In genomic region chr18:6107794-6108193, GRCh38 we compare ENCODE assay signal across 18 cellular contexts.
DNase-seq lines count a peak whose midpoint lies in the region; ATAC-seq, FAIRE-seq and TF ChIP-seq lines count a peak whose summit lies in the region.
"Had no signal": no experiment of that assay in that cellular context is flagged by ENCODE, and none has a peak within 500 bp of the region (broad histone marks: within the 10 kb centered on the region; RNA-seq: fewer than 3 reads in every experiment).

No MANE protein-coding gene starts in this region.

- H3K4me1 Mint-ChIP-seq in activated CD4-positive, alpha-beta T cell treated with anti-CD3 and anti-CD28 coated beads, Interleukin-2, amount 10 ng/mL, durations not matched to agents 24 days and 14 days: no peaks in the 10 kb centered on the region

- TF ChIP-seq CTCF in liver (IDR thresholded peaks at IDR 0.05; ENCODE audit: low read depth, low read length, missing input control) (no peak), HepG2 (CRISPR knock-in tag; IDR thresholded peaks at IDR 0.05) (no peak), lower lobe of right lung (IDR thresholded peaks at IDR 0.05) (no peak), right atrium auricular region (IDR thresholded peaks at IDR 0.05) (no peak)

- no peaks in the 10 kb centered on the region for H3K9me3 Mint-ChIP-seq in activated CD4-positive, alpha-beta T cell treated with anti-CD3 and anti-CD28 coated beads, Interleukin-2, amount 10 ng/mL, durations not matched to agents 24 days and 14 days
- H3K9me3 Mint-ChIP-seq: CD4-positive, alpha-beta T cell; H9 had no signal

- TF ChIP-seq EP300 in HepG2 (IDR thresholded peaks at IDR 0.05; ENCODE audit: low read depth in 2 of 2, low read length in 2 of 2): no peak
- no peak for TF ChIP-seq EP300 in HepG2 (CRISPR knock-in tag; IDR thresholded peaks at IDR 0.05; ENCODE audit: borderline replicate concordance)

- no peaks in the 10 kb centered on the region for H3K79me2 ChIP-seq in HepG2 (ENCODE audit: insufficient read depth, low read length)

- DNase-seq in HepG2 (ENCODE audit: low spot score) (no peak), NCI-H345 (lab: John Stamatoyannopoulos, UW) (peak; percentile 72), lower lobe of right lung (peak; percentile 56), right atrium auricular region (ENCODE audit: low spot score) (no peak), LoVo (ENCODE audit: low spot score) (no peak), 8988T (no peak)
- DNase-seq in activated CD4-positive, alpha-beta T cell treated with anti-CD3 and anti-CD28 coated beads, Interleukin-2, amount 10 ng/mL, durations not matched to agents 24 days and 14 days: no peak
- DNase-seq: CD4-positive, alpha-beta T cell; GDM1; H9; NCI-H1694 treated with DMSO at 0.1 percent for 48 hours; NCI-H524; PC-9; SJCRH30 had no signal

- in situ Hi-C loops in HepG2 (cut with HindIII; ENCODE audit: extremely low pct_ligation_motif_present, low pct_unique_long_range_greater_than_20kb): no loop called here

- intact Hi-C loops in HepG2 (cut with micrococcal nuclease; ENCODE audit: unreplicated experiment): no loop called here
- intact Hi-C loops in lower lobe of right lung (cut with DNase I): no loop called here
- intact Hi-C loops in activated CD4-positive, alpha-beta T cell treated with anti-CD3 and anti-CD28 coated beads, Interleukin-2, amount 10 ng/mL, durations not matched to agents 24 days and 14 days (cut with micrococcal nuclease): no loop called here

- H3K27me3 ChIP-seq in liver (ENCODE audit: control insufficient read depth in 4 of 4, insufficient read depth in 4 of 4, low read length in 3 of 4) (no peaks in the 10 kb centered on the region), HepG2 (ENCODE audit: control insufficient read depth in 1 of 2, insufficient read depth in 2 of 2, low read length in 2 of 2) (no peaks in the 10 kb centered on the region), lower lobe of right lung (ENCODE audit: low read depth) (no peaks in the 10 kb centered on the region), right atrium auricular region (no peaks in the 10 kb centered on the region)
- H3K27me3 ChIP-seq: SJCRH30 had no signal

- H3K27me3 Mint-ChIP-seq in activated CD4-positive, alpha-beta T cell treated with anti-CD3 and anti-CD28 coated beads, Interleukin-2, amount 10 ng/mL, durations not matched to agents 24 days and 14 days: no peaks in the 10 kb centered on the region

- TF ChIP-seq POLR2A in HepG2 (IDR thresholded peaks at IDR 0.05; ENCODE audit: insufficient read depth in 1 of 2, low read depth in 2 of 2, low read length in 2 of 2): no peak

- H3K36me3 ChIP-seq in liver (ENCODE audit: control insufficient read depth in 4 of 4, insufficient read depth in 3 of 4, low read depth in 1 of 4, low read length in 3 of 4) (no peaks in the 10 kb centered on the region), HepG2 (replicated peaks in 1 of 2; ENCODE audit: control insufficient read depth in 1 of 2, insufficient read depth in 2 of 2, low read length in 2 of 2) (peaks cover 0 to 2% of the 10 kb centered on the region in 2 experiments; a peak in 1 of 5 replicates), lower lobe of right lung (no peaks in the 10 kb centered on the region), right atrium auricular region (no peaks in the 10 kb centered on the region)
- H3K36me3 ChIP-seq: SJCRH30 had no signal

- TF ChIP-seq RAD21 in liver (IDR thresholded peaks at IDR 0.05): no peak
- TF ChIP-seq RAD21 in HepG2 (CRISPR knock-in tag; IDR thresholded peaks at IDR 0.05): no peak

- no peak for FAIRE-seq in HepG2 (lab: Jason Lieb, UNC)
- FAIRE-seq: A549, GM12878 had no signal

- no peak overlapping the region for H3K27ac ChIP-seq in liver (ENCODE audit: low read depth in 1 of 2, low read length in 2 of 2)
- H3K27ac ChIP-seq in HepG2 (ENCODE audit: extremely low read length, insufficient read depth, low read length): no peak overlapping the region
- H3K27ac ChIP-seq in lower lobe of right lung: no peak overlapping the region
- H3K27ac ChIP-seq in right atrium auricular region: no peak overlapping the region
- H3K27ac ChIP-seq: A549, PC-9, RWPE1, SJCRH30 had no signal

- H3K9me3 ChIP-seq in liver (ENCODE audit: control insufficient read depth in 4 of 4, low read length in 3 of 4) (no peaks in the 10 kb centered on the region), HepG2 (ENCODE audit: low read length) (no peaks in the 10 kb centered on the region), lower lobe of right lung (no peaks in the 10 kb centered on the region), right atrium auricular region (no peaks in the 10 kb centered on the region)
- H3K9me3 ChIP-seq: A549, SJCRH30 had no signal

- H3K4me1 ChIP-seq in liver (ENCODE audit: control insufficient read depth in 4 of 4, insufficient read depth in 4 of 4, low read length in 3 of 4) (peaks cover 0 to 10% (median under 1%) of the 10 kb centered on the region in 4 donors), HepG2 (ENCODE audit: insufficient read depth, low read length) (no peaks in the 10 kb centered on the region), lower lobe of right lung (peaks cover 10% of the 10 kb centered on the region), right atrium auricular region (no peaks in the 10 kb centered on the region)
- H3K4me1 ChIP-seq: A549, SJCRH30 had no signal

- POLR2A ChIA-PET in HepG2 (lab: Yijun Ruan, JAX): no interaction called here

- H3K4me3 ChIP-seq in liver (ENCODE audit: low read depth in 1 of 3, low read length in 3 of 3): no peak overlapping the region
- no peak overlapping the region for H3K4me3 ChIP-seq in HepG2 (replicated peaks in 1 of 3; ENCODE audit: insufficient read depth in 1 of 3, low read depth in 2 of 3, low read length in 3 of 3)
- no peak overlapping the region for H3K4me3 ChIP-seq in lower lobe of right lung
- H3K4me3 ChIP-seq in right atrium auricular region: no peak overlapping the region
- H3K4me3 ChIP-seq: A549, GM12878, PC-9, SJCRH30 had no signal

- ATAC-seq in HepG2 (no peak), lower lobe of right lung (peak; percentile 79 to 93)
- ATAC-seq: A549, GM12878 had no signal

- H3K4me2 ChIP-seq in HepG2 (ENCODE audit: low read depth, low read length): no peak overlapping the region
- H3K4me2 ChIP-seq: A549, PC-9 had no signal

- H3K9ac ChIP-seq in liver (ENCODE audit: low read depth in 1 of 2, low read length in 2 of 2) (no peak overlapping the region), HepG2 (ENCODE audit: insufficient read depth, low read depth, low read length) (no peak overlapping the region)

- H3K4me3 Mint-ChIP-seq in activated CD4-positive, alpha-beta T cell treated with anti-CD3 and anti-CD28 coated beads, Interleukin-2, amount 10 ng/mL, durations not matched to agents 24 days and 14 days: no peak overlapping the region
- H3K4me3 Mint-ChIP-seq: CD4-positive, alpha-beta T cell; H9 had no signal

- no peak overlapping the region for H3K27ac Mint-ChIP-seq in activated CD4-positive, alpha-beta T cell treated with anti-CD3 and anti-CD28 coated beads, Interleukin-2, amount 10 ng/mL, durations not matched to agents 24 days and 14 days
- H3K27ac Mint-ChIP-seq: CD4-positive, alpha-beta T cell; H9 had no signal

- CTCF ChIA-PET in HepG2 (lab: Yijun Ruan, JAX; ENCODE audit: low intra/inter-chr PET ratio, low total read pairs): no interaction called here

- no peaks in the 10 kb centered on the region for H4K20me1 ChIP-seq in HepG2 (ENCODE audit: insufficient read depth, low read length)

- no peaks in the 10 kb centered on the region for H3K36me3 Mint-ChIP-seq in activated CD4-positive, alpha-beta T cell treated with anti-CD3 and anti-CD28 coated beads, Interleukin-2, amount 10 ng/mL, durations not matched to agents 24 days and 14 days (ENCODE audit: low read depth)

- H2AFZ ChIP-seq in HepG2 (ENCODE audit: low read length): no peak overlapping the region
- H2AFZ ChIP-seq: PC-9 had no signal

- no TSS peak for BruUV-seq in HepG2 (replicated peaks; lab: Mats Ljungman, UMichigan)

- WGBS in liver: 64% methylated on average over 6 of the region's 6 CpGs
- WGBS in HepG2 (ENCODE audit: low lambda C conversion rate): 77% methylated on average over 6 of the region's 6 CpGs

TF ChIP-seq in liver, 16 proteins besides CTCF, POLR2A, EP300 and RAD21 (continues in another document):
- TF ChIP-seq FOXA1 (IDR thresholded peaks at IDR 0.05): peak; percentile 28
- peak; percentile 26 for TF ChIP-seq FOXA2 (IDR thresholded peaks at IDR 0.05)
- no peak for TF ChIP-seq NR2F2 (IDR thresholded peaks at IDR 0.05)
- no peak for TF ChIP-seq RXRA (IDR thresholded peaks at IDR 0.05)
- no peak for TF ChIP-seq SP1 (IDR thresholded peaks at IDR 0.05)

TF ChIP-seq in HepG2, 621 proteins besides CTCF, POLR2A, EP300 and RAD21 (continues in another document):
- no peak for TF ChIP-seq RAD51 (IDR thresholded peaks at IDR 0.05; ENCODE audit: borderline replicate concordance)
- TF ChIP-seq ZNF20 (CRISPR knock-in tag; IDR thresholded peaks at IDR 0.05): no peak
- no peak for TF ChIP-seq MATR3 (CRISPR knock-in tag; IDR thresholded peaks at IDR 0.05)
- no peak for TF ChIP-seq ZNF792 (CRISPR knock-in tag; IDR thresholded peaks at IDR 0.05)
- no peak for TF ChIP-seq KAT8 (CRISPR knock-in tag; IDR thresholded peaks at IDR 0.05)
- no peak for TF ChIP-seq MAF1 (CRISPR knock-in tag; IDR thresholded peaks at IDR 0.05; ENCODE audit: borderline replicate concordance)
- TF ChIP-seq TBX3 (IDR thresholded peaks at IDR 0.05; ENCODE audit: borderline replicate concordance): no peak
- TF ChIP-seq GLMP (CRISPR knock-in tag; IDR thresholded peaks at IDR 0.05; ENCODE audit: borderline replicate concordance): no peak
- TF ChIP-seq KDM3A (CRISPR knock-in tag; IDR thresholded peaks at IDR 0.05; ENCODE audit: low read depth): no peak
- TF ChIP-seq TAF15 (IDR thresholded peaks at IDR 0.05; ENCODE audit: low read depth, low read length, poor library complexity, severe bottlenecking): no peak
- no peak for TF ChIP-seq TSC22D2 (CRISPR knock-in tag; IDR thresholded peaks at IDR 0.05; ENCODE audit: borderline replicate concordance)
- no peak for TF ChIP-seq ZNF432 (CRISPR knock-in tag; IDR thresholded peaks at IDR 0.05; ENCODE audit: borderline replicate concordance)

Comparison
In these comparisons a context has a peak if more than half of its experiments do, and no peak if none do; other contexts are left out.
1. DNase-seq: peak in NCI-H345 (single experiment) and lower lobe of right lung (single experiment); none in HepG2 (single experiment), right atrium auricular region (single experiment), activated CD4-positive, alpha-beta T cell treated with anti-CD3 and anti-CD28 coated beads, Interleukin-2, amount 10 ng/mL, durations not matched to agents 24 days and 14 days (single experiment), LoVo (single experiment) and 8988T (single experiment).